In genomic region chr9:112747094-112747493, GRCh38 we compare ENCODE assay signal across 1 cellular context.
A peak's percentile ranks its signal among the peaks of the same experiment; 100 is the strongest.
TF ChIP-seq lines count a peak whose summit lies in the region.

No MANE protein-coding gene starts in this region.

TF ChIP-seq in HepG2, 621 proteins besides CTCF, POLR2A, EP300 and RAD21 (continues in another document):
- 0 out of 2 replicates have a peak, but pooled peaks have one; percentile 17 for TF ChIP-seq FOXA3 (CRISPR knock-in tag; IDR thresholded peaks at IDR 0.05)
- 0 out of 2 replicates have a peak, but pooled peaks have one; percentile 16 for TF ChIP-seq TFDP1 (CRISPR knock-in tag; IDR thresholded peaks at IDR 0.05; ENCODE audit: borderline replicate concordance)
- TF ChIP-seq MAX (IDR thresholded peaks at IDR 0.05): peak; percentile 66
- no peak for TF ChIP-seq ZNF10 (CRISPR knock-in tag; IDR thresholded peaks at IDR 0.05; ENCODE audit: borderline replicate concordance, low read depth)
- TF ChIP-seq GMEB2 (CRISPR knock-in tag; IDR thresholded peaks at IDR 0.05; ENCODE audit: low read depth): no peak
- TF ChIP-seq ZNF331 (CRISPR knock-in tag; IDR thresholded peaks at IDR 0.05): 0 out of 2 replicates have a peak, but pooled peaks have one; percentile 26
- no peak for TF ChIP-seq IRX3 (CRISPR knock-in tag; IDR thresholded peaks at IDR 0.05; ENCODE audit: borderline replicate concordance, low read depth)
- TF ChIP-seq ZNF724P (CRISPR knock-in tag; IDR thresholded peaks at IDR 0.05; ENCODE audit: borderline replicate concordance): no peak
- no peak for TF ChIP-seq HNF1A (IDR thresholded peaks at IDR 0.05; ENCODE audit: low read depth)
- peak; percentile 26; the same call in 1 of the 2 replicates for TF ChIP-seq HNF1A (CRISPR knock-in tag; IDR thresholded peaks at IDR 0.05; ENCODE audit: borderline replicate concordance)
- 0 out of 2 replicates have a peak, but pooled peaks have one; percentile 18 for TF ChIP-seq RBFOX2 (IDR thresholded peaks at IDR 0.05; ENCODE audit: low read depth, low read length)
- no peak for TF ChIP-seq AKAP8 (CRISPR knock-in tag; IDR thresholded peaks at IDR 0.05)
- TF ChIP-seq KDM4B (CRISPR knock-in tag; IDR thresholded peaks at IDR 0.05): 0 out of 2 replicates have a peak, but pooled peaks have one; percentile 24
- TF ChIP-seq ZBTB38 (CRISPR knock-in tag; IDR thresholded peaks at IDR 0.05): 0 out of 2 replicates have a peak, but pooled peaks have one; percentile 30
- no peak for TF ChIP-seq ONECUT2 (CRISPR knock-in tag; IDR thresholded peaks at IDR 0.05)
- peak; percentile 43 for TF ChIP-seq TBX2 (CRISPR knock-in tag; IDR thresholded peaks at IDR 0.05; ENCODE audit: borderline replicate concordance)
- peak; percentile 35; the same call in 1 of the 2 replicates for TF ChIP-seq HMG20B (CRISPR knock-in tag; conservative IDR thresholded peaks at IDR 0.05)
- TF ChIP-seq KLF12 (CRISPR knock-in tag; IDR thresholded peaks at IDR 0.05; ENCODE audit: borderline replicate concordance): no peak
- no peak for TF ChIP-seq HOXA7 (CRISPR knock-in tag; IDR thresholded peaks at IDR 0.05)
- no peak for TF ChIP-seq ZNF646 (CRISPR knock-in tag; IDR thresholded peaks at IDR 0.05)
- no peak for TF ChIP-seq ZXDC (CRISPR knock-in tag; IDR thresholded peaks at IDR 0.05)
- TF ChIP-seq CEBPG (CRISPR knock-in tag; IDR thresholded peaks at IDR 0.05): peak; percentile 82
- no peak for TF ChIP-seq CBX5 (CRISPR knock-in tag; IDR thresholded peaks at IDR 0.05; ENCODE audit: borderline replicate concordance)
- TF ChIP-seq SUZ12 (IDR thresholded peaks at IDR 0.05; ENCODE audit: low read depth, low read length): no peak
- 0 out of 2 replicates have a peak, but pooled peaks have one; percentile 31 for TF ChIP-seq UBTF (CRISPR knock-in tag; IDR thresholded peaks at IDR 0.05)
- no peak for TF ChIP-seq ZNF891 (CRISPR knock-in tag; IDR thresholded peaks at IDR 0.05)
- TF ChIP-seq MIER3 (CRISPR knock-in tag; IDR thresholded peaks at IDR 0.05; ENCODE audit: borderline replicate concordance): peak; percentile 26; the same call in 1 of the 2 replicates
- no peak for TF ChIP-seq SOX13 (IDR thresholded peaks at IDR 0.05)
- TF ChIP-seq SOX13 (CRISPR knock-in tag; conservative IDR thresholded peaks at IDR 0.05 in 1 of 2, IDR thresholded peaks at IDR 0.05 in 1 of 2): peak in 1 of 2 experiments; percentile 74; a peak in 2 of 4 replicates
- TF ChIP-seq HOMEZ (CRISPR knock-in tag; IDR thresholded peaks at IDR 0.05; ENCODE audit: low read depth): 0 out of 2 replicates have a peak, but pooled peaks have one; percentile 13
